2 cellular contexts compared by ENCODE assay signal in genomic region chr13:110509971-110510786, GRCh38.
TF ChIP-seq lines count a peak whose summit lies in the region.

No MANE protein-coding gene starts in this region.

TF ChIP-seq in HCT116, 20 proteins besides CTCF, POLR2A, EP300 and RAD21 (continued from another document):
- TF ChIP-seq ZBTB33 (IDR thresholded peaks at IDR 0.05; ENCODE audit: extremely low read depth, insufficient replicate concordance, low read length), result no peak

TF ChIP-seq in HepG2, 621 proteins besides CTCF, POLR2A, EP300 and RAD21 (continued from another document):
- TF ChIP-seq PRDM10 (CRISPR knock-in tag; IDR thresholded peaks at IDR 0.05; ENCODE audit: low read depth) (no peak), ZNF614 (CRISPR knock-in tag; IDR thresholded peaks at IDR 0.05; ENCODE audit: borderline replicate concordance) (no peak), MIER2 (CRISPR knock-in tag; IDR thresholded peaks at IDR 0.05) (no peak), ZNF687 (CRISPR knock-in tag; IDR thresholded peaks at IDR 0.05) (peak; percentile 28; the same call in 1 of the 2 replicates), ZNF800 (CRISPR knock-in tag; IDR thresholded peaks at IDR 0.05) (no peak)
- TF ChIP-seq, protein P1, sequence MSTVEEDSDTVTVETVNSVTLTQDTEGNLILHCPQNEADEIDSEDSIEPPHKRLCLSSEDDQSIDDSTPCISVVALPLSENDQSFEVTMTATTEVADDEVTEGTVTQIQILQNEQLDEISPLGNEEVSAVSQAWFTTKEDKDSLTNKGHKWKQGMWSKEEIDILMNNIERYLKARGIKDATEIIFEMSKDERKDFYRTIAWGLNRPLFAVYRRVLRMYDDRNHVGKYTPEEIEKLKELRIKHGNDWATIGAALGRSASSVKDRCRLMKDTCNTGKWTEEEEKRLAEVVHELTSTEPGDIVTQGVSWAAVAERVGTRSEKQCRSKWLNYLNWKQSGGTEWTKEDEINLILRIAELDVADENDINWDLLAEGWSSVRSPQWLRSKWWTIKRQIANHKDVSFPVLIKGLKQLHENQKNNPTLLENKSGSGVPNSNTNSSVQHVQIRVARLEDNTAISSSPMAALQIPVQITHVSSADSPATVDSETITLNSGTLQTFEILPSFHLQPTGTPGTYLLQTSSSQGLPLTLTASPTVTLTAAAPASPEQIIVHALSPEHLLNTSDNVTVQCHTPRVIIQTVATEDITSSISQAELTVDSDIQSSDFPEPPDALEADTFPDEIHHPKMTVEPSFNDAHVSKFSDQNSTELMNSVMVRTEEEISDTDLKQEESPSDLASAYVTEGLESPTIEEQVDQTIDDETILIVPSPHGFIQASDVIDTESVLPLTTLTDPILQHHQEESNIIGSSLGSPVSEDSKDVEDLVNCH (CRISPR knock-in tag; IDR thresholded peaks at IDR 0.05), result no peak
